2 cellular contexts compared by ENCODE assay signal in the genomic region with DNA sequence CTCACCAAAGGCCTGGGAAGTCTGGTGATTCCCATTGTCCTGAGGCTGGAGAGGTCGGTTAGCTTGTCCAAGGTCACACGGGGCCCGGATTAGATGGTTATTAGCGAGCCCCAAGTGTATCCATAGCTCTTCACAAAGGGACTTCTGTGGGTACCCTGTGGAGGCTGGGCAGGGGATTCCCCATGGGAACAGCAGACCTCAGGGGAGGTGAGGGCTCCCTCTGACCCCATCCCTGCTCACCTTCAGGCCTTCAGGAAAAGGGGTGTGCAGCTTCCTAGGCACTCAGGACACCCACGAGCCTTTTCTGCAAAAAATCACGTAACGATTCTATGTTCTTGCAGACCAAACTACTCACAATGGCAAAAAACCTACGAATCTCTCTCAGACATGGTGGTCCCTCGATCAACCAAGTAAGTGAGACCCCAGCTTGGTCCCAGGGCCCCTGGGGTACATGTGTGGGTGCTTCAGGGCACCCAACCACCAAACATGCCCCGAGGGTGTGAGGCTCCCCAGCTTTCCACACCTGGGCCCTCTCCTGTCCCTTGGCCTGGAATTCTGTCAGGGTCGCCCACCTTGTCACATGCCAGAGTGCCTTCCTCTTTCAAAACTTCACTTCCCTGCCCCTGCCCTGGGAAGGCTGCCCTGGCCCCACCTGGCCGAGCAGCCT.
TF ChIP-seq lines count a peak whose summit lies in the region.

No MANE protein-coding gene starts in this region.

TF ChIP-seq in SK-N-SH, 30 proteins besides CTCF, POLR2A, EP300 and RAD21:
- no peak for TF ChIP-seq REST (IDR thresholded peaks at IDR 0.05; ENCODE audit: low read depth, low read length)
- no peak for TF ChIP-seq FOXM1 (IDR thresholded peaks at IDR 0.05; ENCODE audit: low read depth)
- TF ChIP-seq, protein P1, sequence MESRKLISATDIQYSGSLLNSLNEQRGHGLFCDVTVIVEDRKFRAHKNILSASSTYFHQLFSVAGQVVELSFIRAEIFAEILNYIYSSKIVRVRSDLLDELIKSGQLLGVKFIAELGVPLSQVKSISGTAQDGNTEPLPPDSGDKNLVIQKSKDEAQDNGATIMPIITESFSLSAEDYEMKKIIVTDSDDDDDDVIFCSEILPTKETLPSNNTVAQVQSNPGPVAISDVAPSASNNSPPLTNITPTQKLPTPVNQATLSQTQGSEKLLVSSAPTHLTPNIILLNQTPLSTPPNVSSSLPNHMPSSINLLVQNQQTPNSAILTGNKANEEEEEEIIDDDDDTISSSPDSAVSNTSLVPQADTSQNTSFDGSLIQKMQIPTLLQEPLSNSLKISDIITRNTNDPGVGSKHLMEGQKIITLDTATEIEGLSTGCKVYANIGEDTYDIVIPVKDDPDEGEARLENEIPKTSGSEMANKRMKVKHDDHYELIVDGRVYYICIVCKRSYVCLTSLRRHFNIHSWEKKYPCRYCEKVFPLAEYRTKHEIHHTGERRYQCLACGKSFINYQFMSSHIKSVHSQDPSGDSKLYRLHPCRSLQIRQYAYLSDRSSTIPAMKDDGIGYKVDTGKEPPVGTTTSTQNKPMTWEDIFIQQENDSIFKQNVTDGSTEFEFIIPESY (IDR thresholded peaks at IDR 0.05; ENCODE audit: borderline replicate concordance, low read depth), result no peak
- TF ChIP-seq, protein P2, sequence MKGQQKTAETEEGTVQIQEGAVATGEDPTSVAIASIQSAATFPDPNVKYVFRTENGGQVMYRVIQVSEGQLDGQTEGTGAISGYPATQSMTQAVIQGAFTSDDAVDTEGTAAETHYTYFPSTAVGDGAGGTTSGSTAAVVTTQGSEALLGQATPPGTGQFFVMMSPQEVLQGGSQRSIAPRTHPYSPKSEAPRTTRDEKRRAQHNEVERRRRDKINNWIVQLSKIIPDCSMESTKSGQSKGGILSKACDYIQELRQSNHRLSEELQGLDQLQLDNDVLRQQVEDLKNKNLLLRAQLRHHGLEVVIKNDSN (IDR thresholded peaks at IDR 0.05; ENCODE audit: borderline replicate concordance, low read depth), result no peak
- no peak for TF ChIP-seq SIN3A (IDR thresholded peaks at IDR 0.05; ENCODE audit: borderline replicate concordance, low read depth, low read length)
- no peak for TF ChIP-seq TEAD4 (IDR thresholded peaks at IDR 0.05; ENCODE audit: borderline replicate concordance, insufficient read depth)
- TF ChIP-seq NRF1 (IDR thresholded peaks at IDR 0.05; ENCODE audit: low read depth, low read length), result no peak
- TF ChIP-seq, protein P3, sequence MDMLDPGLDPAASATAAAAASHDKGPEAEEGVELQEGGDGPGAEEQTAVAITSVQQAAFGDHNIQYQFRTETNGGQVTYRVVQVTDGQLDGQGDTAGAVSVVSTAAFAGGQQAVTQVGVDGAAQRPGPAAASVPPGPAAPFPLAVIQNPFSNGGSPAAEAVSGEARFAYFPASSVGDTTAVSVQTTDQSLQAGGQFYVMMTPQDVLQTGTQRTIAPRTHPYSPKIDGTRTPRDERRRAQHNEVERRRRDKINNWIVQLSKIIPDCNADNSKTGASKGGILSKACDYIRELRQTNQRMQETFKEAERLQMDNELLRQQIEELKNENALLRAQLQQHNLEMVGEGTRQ (IDR thresholded peaks at IDR 0.05; ENCODE audit: borderline replicate concordance, low read depth, low read length), result no peak

TF ChIP-seq in SK-N-SH treated with all-trans-retinoic acid at 6 μM for 48 hours, 23 proteins besides CTCF, POLR2A, EP300 and RAD21 (continued from another document):
- TF ChIP-seq, protein P4, sequence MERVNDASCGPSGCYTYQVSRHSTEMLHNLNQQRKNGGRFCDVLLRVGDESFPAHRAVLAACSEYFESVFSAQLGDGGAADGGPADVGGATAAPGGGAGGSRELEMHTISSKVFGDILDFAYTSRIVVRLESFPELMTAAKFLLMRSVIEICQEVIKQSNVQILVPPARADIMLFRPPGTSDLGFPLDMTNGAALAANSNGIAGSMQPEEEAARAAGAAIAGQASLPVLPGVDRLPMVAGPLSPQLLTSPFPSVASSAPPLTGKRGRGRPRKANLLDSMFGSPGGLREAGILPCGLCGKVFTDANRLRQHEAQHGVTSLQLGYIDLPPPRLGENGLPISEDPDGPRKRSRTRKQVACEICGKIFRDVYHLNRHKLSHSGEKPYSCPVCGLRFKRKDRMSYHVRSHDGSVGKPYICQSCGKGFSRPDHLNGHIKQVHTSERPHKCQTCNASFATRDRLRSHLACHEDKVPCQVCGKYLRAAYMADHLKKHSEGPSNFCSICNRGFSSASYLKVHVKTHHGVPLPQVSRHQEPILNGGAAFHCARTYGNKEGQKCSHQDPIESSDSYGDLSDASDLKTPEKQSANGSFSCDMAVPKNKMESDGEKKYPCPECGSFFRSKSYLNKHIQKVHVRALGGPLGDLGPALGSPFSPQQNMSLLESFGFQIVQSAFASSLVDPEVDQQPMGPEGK (CRISPR knock-in tag; IDR thresholded peaks at IDR 0.05; ENCODE audit: borderline replicate concordance), result no peak
- TF ChIP-seq ZNF8 (CRISPR knock-in tag; IDR thresholded peaks at IDR 0.05) (no peak), ZNF70 (CRISPR knock-in tag; IDR thresholded peaks at IDR 0.05) (no peak), ZC3H10 (CRISPR knock-in tag; IDR thresholded peaks at IDR 0.05) (no peak), ARNTL (CRISPR knock-in tag; IDR thresholded peaks at IDR 0.05; ENCODE audit: borderline replicate concordance, low read depth) (no peak), CSDC2 (CRISPR knock-in tag; IDR thresholded peaks at IDR 0.05) (no peak), BACH2 (CRISPR knock-in tag; IDR thresholded peaks at IDR 0.05; ENCODE audit: borderline replicate concordance) (no peak), SNAI2 (CRISPR knock-in tag; IDR thresholded peaks at IDR 0.05) (no peak)
- TF ChIP-seq, protein P5, sequence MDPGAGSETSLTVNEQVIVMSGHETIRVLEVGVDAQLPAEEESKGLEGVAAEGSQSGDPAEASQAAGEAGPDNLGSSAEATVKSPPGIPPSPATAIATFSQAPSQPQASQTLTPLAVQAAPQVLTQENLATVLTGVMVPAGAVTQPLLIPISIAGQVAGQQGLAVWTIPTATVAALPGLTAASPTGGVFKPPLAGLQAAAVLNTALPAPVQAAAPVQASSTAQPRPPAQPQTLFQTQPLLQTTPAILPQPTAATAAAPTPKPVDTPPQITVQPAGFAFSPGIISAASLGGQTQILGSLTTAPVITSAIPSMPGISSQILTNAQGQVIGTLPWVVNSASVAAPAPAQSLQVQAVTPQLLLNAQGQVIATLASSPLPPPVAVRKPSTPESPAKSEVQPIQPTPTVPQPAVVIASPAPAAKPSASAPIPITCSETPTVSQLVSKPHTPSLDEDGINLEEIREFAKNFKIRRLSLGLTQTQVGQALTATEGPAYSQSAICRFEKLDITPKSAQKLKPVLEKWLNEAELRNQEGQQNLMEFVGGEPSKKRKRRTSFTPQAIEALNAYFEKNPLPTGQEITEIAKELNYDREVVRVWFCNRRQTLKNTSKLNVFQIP (CRISPR knock-in tag; IDR thresholded peaks at IDR 0.05; ENCODE audit: borderline replicate concordance, low read depth), result no peak
- TF ChIP-seq, protein P6, sequence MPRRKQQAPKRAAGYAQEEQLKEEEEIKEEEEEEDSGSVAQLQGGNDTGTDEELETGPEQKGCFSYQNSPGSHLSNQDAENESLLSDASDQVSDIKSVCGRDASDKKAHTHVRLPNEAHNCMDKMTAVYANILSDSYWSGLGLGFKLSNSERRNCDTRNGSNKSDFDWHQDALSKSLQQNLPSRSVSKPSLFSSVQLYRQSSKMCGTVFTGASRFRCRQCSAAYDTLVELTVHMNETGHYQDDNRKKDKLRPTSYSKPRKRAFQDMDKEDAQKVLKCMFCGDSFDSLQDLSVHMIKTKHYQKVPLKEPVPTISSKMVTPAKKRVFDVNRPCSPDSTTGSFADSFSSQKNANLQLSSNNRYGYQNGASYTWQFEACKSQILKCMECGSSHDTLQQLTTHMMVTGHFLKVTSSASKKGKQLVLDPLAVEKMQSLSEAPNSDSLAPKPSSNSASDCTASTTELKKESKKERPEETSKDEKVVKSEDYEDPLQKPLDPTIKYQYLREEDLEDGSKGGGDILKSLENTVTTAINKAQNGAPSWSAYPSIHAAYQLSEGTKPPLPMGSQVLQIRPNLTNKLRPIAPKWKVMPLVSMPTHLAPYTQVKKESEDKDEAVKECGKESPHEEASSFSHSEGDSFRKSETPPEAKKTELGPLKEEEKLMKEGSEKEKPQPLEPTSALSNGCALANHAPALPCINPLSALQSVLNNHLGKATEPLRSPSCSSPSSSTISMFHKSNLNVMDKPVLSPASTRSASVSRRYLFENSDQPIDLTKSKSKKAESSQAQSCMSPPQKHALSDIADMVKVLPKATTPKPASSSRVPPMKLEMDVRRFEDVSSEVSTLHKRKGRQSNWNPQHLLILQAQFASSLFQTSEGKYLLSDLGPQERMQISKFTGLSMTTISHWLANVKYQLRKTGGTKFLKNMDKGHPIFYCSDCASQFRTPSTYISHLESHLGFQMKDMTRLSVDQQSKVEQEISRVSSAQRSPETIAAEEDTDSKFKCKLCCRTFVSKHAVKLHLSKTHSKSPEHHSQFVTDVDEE (CRISPR knock-in tag; IDR thresholded peaks at IDR 0.05), result no peak
